7 cellular contexts compared by ENCODE assay signal in the genomic region with DNA sequence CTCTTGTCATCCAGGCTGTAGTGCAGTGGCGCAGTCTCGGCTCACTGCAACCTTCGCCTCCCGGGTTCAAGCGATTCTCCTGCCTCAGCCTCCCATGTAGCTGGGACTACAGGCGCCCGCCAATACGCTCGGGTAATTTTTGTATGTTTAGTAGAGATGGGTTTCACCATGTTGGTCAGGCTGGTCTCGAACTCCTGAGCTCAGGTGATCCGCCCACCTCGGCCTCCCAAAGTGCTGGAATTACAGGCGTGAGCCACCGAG. TPM values are rescaled to one million over a fixed set of nuclear protein-coding genes. Genes with fewer than 3 reads are reported as not detected.
DNase-seq lines count a peak whose midpoint lies in the region; ATAC-seq and TF ChIP-seq lines count a peak whose summit lies in the region.
"Not testable (repeated sequence)": the region's sequence is repeated elsewhere in the genome, so short reads cannot be mapped to it uniquely, and the experiment has no call there.

No MANE protein-coding gene starts in this region.

- WGBS in GM23248 (ENCODE audit: low coverage in 1 of 2, low lambda C conversion rate in 2 of 2, missing lambda C conversion rate in 2 of 2), 2 experiments, result 80 to 82% methylated on average over 14 of the region's 14 CpGs
- 95% methylated on average over 14 of the region's 14 CpGs for WGBS in smooth muscle cell (ENCODE audit: low lambda C conversion rate)

- H3K27ac ChIP-seq in GM23248, result peak overlapping the region; percentile 96
- H3K27ac ChIP-seq in Panc1 (ENCODE audit: low read length), result peak overlapping the region; percentile 73
- H3K27ac ChIP-seq in coronary artery, result peak overlapping the region; percentile 99 to 100
- H3K27ac ChIP-seq in right atrium auricular region, result peak overlapping the region; percentile 99
- H3K27ac ChIP-seq in naive thymus-derived CD4-positive, alpha-beta T cell (ENCODE audit: low read depth, low read length), result peak overlapping the region; percentile 98
- peak overlapping the region; percentile 85 for H3K27ac ChIP-seq in smooth muscle cell (ENCODE audit: low read depth)

- peak overlapping the region; percentile 95 for H3K27ac Mint-ChIP-seq in activated naive CD4-positive, alpha-beta T cell treated with anti-CD3 and anti-CD28 coated beads for 36 hours
- H3K27ac Mint-ChIP-seq in naive thymus-derived CD4-positive, alpha-beta T cell, result peak overlapping the region; percentile 98 to 100 (median 99)

- intact Hi-C loops in Panc1 (cut with micrococcal nuclease; ENCODE audit: unreplicated experiment), result not testable (repeated sequence)
- intact Hi-C loops in activated naive CD4-positive, alpha-beta T cell treated with anti-CD3 and anti-CD28 coated beads for 36 hours (cut with micrococcal nuclease), result loop anchor here (5.0 to 10.0 kb wide), 8 partner anchors 36 to 1068 kb away; partner anchors contain the start of genes CPLANE2, DDI2 and FHAD1
- intact Hi-C loops in naive thymus-derived CD4-positive, alpha-beta T cell (cut with micrococcal nuclease), result loop anchor here (5.0 to 10.0 kb wide), 2 partner anchors 219 to 1068 kb away; partner anchors contain the start of gene DDI2 (in 1 of the 2)

- POLR2A ChIA-PET in Panc1 (lab: Charles Lee), result interaction anchor here (1.0 kb wide), 1 partner anchor 11 kb away, joined by 5 read pairs; the partner anchor contains the start of gene SPEN
- POLR2A ChIA-PET in naive thymus-derived CD4-positive, alpha-beta T cell (lab: Charles Lee), result interaction anchor here (0.8 to 4.5 kb wide), 6 partner anchors 10 to 139 kb away, joined by 3 to 133 read pairs (median 4); partner anchors contain the start of genes SPEN and ZBTB17

- H3K4me2 ChIP-seq in GM23248 (ENCODE audit: unreplicated experiment) (peak overlapping the region; percentile 83), smooth muscle cell (peak overlapping the region; percentile 83)

- not testable (repeated sequence) for H3K36me3 ChIP-seq in GM23248 (ENCODE audit: low read depth); Panc1 (ENCODE audit: control insufficient read depth, insufficient read depth, low read length); right atrium auricular region; naive thymus-derived CD4-positive, alpha-beta T cell (ENCODE audit: control insufficient read depth in 2 of 3, insufficient read depth in 3 of 3, low read length in 3 of 3); smooth muscle cell (ENCODE audit: low read depth)

- not testable (repeated sequence) for ATAC-seq in Panc1; naive thymus-derived CD4-positive, alpha-beta T cell

- H3K79me2 ChIP-seq in GM23248 (ENCODE audit: insufficient read depth), result peaks cover 24% of the 10 kb centered on the region
- not testable (repeated sequence) for H3K79me2 ChIP-seq in smooth muscle cell (ENCODE audit: low read depth)

- not testable (repeated sequence) for TF ChIP-seq CTCF in Panc1 (IDR thresholded peaks at IDR 0.05); coronary artery (IDR thresholded peaks at IDR 0.05); right atrium auricular region (IDR thresholded peaks at IDR 0.05); smooth muscle cell (IDR thresholded peaks at IDR 0.05; ENCODE audit: borderline replicate concordance, insufficient read depth, poor library complexity, severe bottlenecking)

- in situ Hi-C loops in GM23248 (cut with MboI); Panc1 (cut with HindIII; ENCODE audit: low pct_unique_long_range_greater_than_20kb, low sequenced_read_pairs): not testable (repeated sequence)

- not testable (repeated sequence) for H3K4me1 ChIP-seq in GM23248 (ENCODE audit: insufficient read depth); smooth muscle cell (ENCODE audit: low read depth)
- H3K4me1 ChIP-seq in Panc1 (ENCODE audit: control insufficient read depth, insufficient read depth, low read length), result peaks cover 22% of the 10 kb centered on the region
- peaks cover 0 to 22% of the 10 kb centered on the region in 2 donors for H3K4me1 ChIP-seq in right atrium auricular region
- peaks cover 12 to 16% of the 10 kb centered on the region in 2 donors for H3K4me1 ChIP-seq in naive thymus-derived CD4-positive, alpha-beta T cell (ENCODE audit: control insufficient read depth in 2 of 2, insufficient read depth in 2 of 2, low read length in 2 of 2)

- not testable (repeated sequence) for H4K20me1 ChIP-seq in GM23248 (ENCODE audit: insufficient read depth); smooth muscle cell (ENCODE audit: low read depth)

- not testable (repeated sequence) for DNase-seq in GM23248; Panc1 (ENCODE audit: low read depth, low spot score); activated naive CD4-positive, alpha-beta T cell treated with anti-CD3 and anti-CD28 coated beads for 36 hours; coronary artery (ENCODE audit: low spot score); right atrium auricular region (ENCODE audit: low spot score); smooth muscle cell (lab: John Stamatoyannopoulos, UW; ENCODE audit: unreplicated experiment)
- peak in 3 of 9 donors; percentile 11 to 13 (median 12) for DNase-seq in naive thymus-derived CD4-positive, alpha-beta T cell

- peaks cover 27% of the 10 kb centered on the region for H3K4me1 Mint-ChIP-seq in activated naive CD4-positive, alpha-beta T cell treated with anti-CD3 and anti-CD28 coated beads for 36 hours (ENCODE audit: low read depth)
- H3K4me1 Mint-ChIP-seq in naive thymus-derived CD4-positive, alpha-beta T cell, result peaks cover 5 to 35% (median 24%) of the 10 kb centered on the region in 7 donors

- not testable (repeated sequence) for H3K36me3 Mint-ChIP-seq in activated naive CD4-positive, alpha-beta T cell treated with anti-CD3 and anti-CD28 coated beads for 36 hours (ENCODE audit: low read depth); naive thymus-derived CD4-positive, alpha-beta T cell

- peak overlapping the region; percentile 85 for H2AFZ ChIP-seq in GM23248
- not testable (repeated sequence) for H2AFZ ChIP-seq in smooth muscle cell (ENCODE audit: low read depth)

- CTCF ChIA-PET in Panc1 (lab: Charles Lee), result interaction anchor here (0.5 kb wide), 1 partner anchor 161 kb away, joined by 7 read pairs; no protein-coding TSS in a partner anchor
- CTCF ChIA-PET in activated naive CD4-positive, alpha-beta T cell treated with anti-CD3 and anti-CD28 coated beads for 36 hours (lab: Charles Lee); naive thymus-derived CD4-positive, alpha-beta T cell (lab: Charles Lee): not testable (repeated sequence)

- H3K4me3 ChIP-seq in GM23248 (peak overlapping the region; percentile 79), Panc1 (ENCODE audit: low read depth in 2 of 2, low read length in 2 of 2) (peak overlapping the region; percentile 65 to 91), coronary artery (peak overlapping the region; percentile 84), right atrium auricular region (peak overlapping the region; percentile 44 to 76), smooth muscle cell (peak overlapping the region; percentile 47)
- H3K4me3 ChIP-seq in naive thymus-derived CD4-positive, alpha-beta T cell (ENCODE audit: low read length), result peak overlapping the region; percentile 100

- TSS peak; percentile 93 for BruUV-seq in Panc1 (replicated peaks; lab: Mats Ljungman, UMichigan)

- not testable (repeated sequence) for H3K9me2 ChIP-seq in GM23248 (ENCODE audit: insufficient read depth)

- H3K9me3 Mint-ChIP-seq in activated naive CD4-positive, alpha-beta T cell treated with anti-CD3 and anti-CD28 coated beads for 36 hours; naive thymus-derived CD4-positive, alpha-beta T cell: not testable (repeated sequence)

- H3K27me3 ChIP-seq in GM23248 (replicated peaks; ENCODE audit: insufficient read depth); Panc1 (ENCODE audit: control insufficient read depth, insufficient read depth, low read length); right atrium auricular region; naive thymus-derived CD4-positive, alpha-beta T cell (ENCODE audit: control insufficient read depth in 2 of 2, insufficient read depth in 2 of 2, low read length in 2 of 2); smooth muscle cell (ENCODE audit: low read depth): not testable (repeated sequence)

- H3K4me3 Mint-ChIP-seq in activated naive CD4-positive, alpha-beta T cell treated with anti-CD3 and anti-CD28 coated beads for 36 hours, result peak overlapping the region; percentile 86
- H3K4me3 Mint-ChIP-seq in naive thymus-derived CD4-positive, alpha-beta T cell, result peak overlapping the region; percentile 88 to 100 (median 96)

- H3F3A ChIP-seq in GM23248 (ENCODE audit: insufficient read depth), result peaks cover 24% of the 10 kb centered on the region
- peaks cover 11% of the 10 kb centered on the region for H3F3A ChIP-seq in smooth muscle cell (ENCODE audit: low read depth)

- H3K27me3 Mint-ChIP-seq in activated naive CD4-positive, alpha-beta T cell treated with anti-CD3 and anti-CD28 coated beads for 36 hours (ENCODE audit: low read depth); naive thymus-derived CD4-positive, alpha-beta T cell: not testable (repeated sequence)

- not testable (repeated sequence) for H3K9me3 ChIP-seq in GM23248 (ENCODE audit: low read depth); Panc1 (ENCODE audit: control insufficient read depth, insufficient read depth, low read depth, low read length); right atrium auricular region; naive thymus-derived CD4-positive, alpha-beta T cell (ENCODE audit: control insufficient read depth in 2 of 3, low read length in 3 of 3); smooth muscle cell (replicated peaks; ENCODE audit: low read depth)

- H3K9ac ChIP-seq in GM23248, result peak overlapping the region; percentile 91
- not testable (repeated sequence) for H3K9ac ChIP-seq in smooth muscle cell (ENCODE audit: low read depth)

RNA-seq across cellular contexts. Expression of gene SPEN, which starts 11.1 kb away (rescaled TPM):
- total RNA-seq in GM23248 (2014; rRNA removed; shearing (Covaris generic)), result 12.5 and 16.5 TPM in 2 replicates
- polyA plus RNA-seq in GM23248 (2016; fragmentation: Nextera tagmentation; extraction: Ambion mirVana), result 16.7 and 17.2 TPM in 2 replicates
- 58.3 TPM for total RNA-seq in Panc1 (2021; ENCODE audit: unreplicated experiment)
- 36.5 TPM for polyA plus RNA-seq in Panc1 (2012; ENCODE audit: insufficient read length)
- 10 to 100 TPM; 30.7 to 33.7 TPM for total RNA-seq in activated naive CD4-positive, alpha-beta T cell treated with anti-CD3 and anti-CD28 coated beads for 36 hours
- total RNA-seq in right atrium auricular region, result 10 to 100 TPM; 25.0 to 32.9 TPM
- total RNA-seq in naive thymus-derived CD4-positive, alpha-beta T cell, result 10 to 100 TPM; 72.1 to 92.1 (median 82.9) TPM
- polyA plus RNA-seq in naive thymus-derived CD4-positive, alpha-beta T cell, result 10 to 100 TPM; 10.1 to 46.7 TPM
- total RNA-seq in smooth muscle cell, result 24.9 and 28.7 TPM in 2 replicates
- polyA plus RNA-seq in smooth muscle cell, result 10.6 and 20.0 TPM in 2 replicates

RNA-seq across cellular contexts. Expression of gene UQCRHL, which starts 29.0 kb away (rescaled TPM):
- 0.32 and 0.51 TPM in 2 replicates for total RNA-seq in GM23248 (2014; rRNA removed; shearing (Covaris generic))
- polyA plus RNA-seq in GM23248 (2016; fragmentation: Nextera tagmentation; extraction: Ambion mirVana), result 0.60 and 0.65 TPM in 2 replicates
- 2.6 TPM for total RNA-seq in Panc1 (2021; ENCODE audit: unreplicated experiment)
- polyA plus RNA-seq in Panc1 (2012; ENCODE audit: insufficient read length), result 2.3 TPM
- 1 to 10 TPM; 1.7 to 1.9 TPM for total RNA-seq in activated naive CD4-positive, alpha-beta T cell treated with anti-CD3 and anti-CD28 coated beads for 36 hours
- total RNA-seq in right atrium auricular region, result 1 to 10 TPM; 1.6 to 5.5 TPM
- total RNA-seq in naive thymus-derived CD4-positive, alpha-beta T cell, result 1 to 10 TPM in 3 of 5 experiments, under 1 TPM in 2; 0.69 to 1.9 (median 1.4) TPM
- polyA plus RNA-seq in naive thymus-derived CD4-positive, alpha-beta T cell, result 1 to 10 TPM in 1 of 2 donors, under 1 TPM in 1; 0.43 to 1.1 TPM
- total RNA-seq in smooth muscle cell, result 3.9 and 4.4 TPM in 2 replicates
- polyA plus RNA-seq in smooth muscle cell, result 1.1 and 1.6 TPM in 2 replicates

Comparison
In these comparisons a context has a peak if more than half of its experiments do, and no peak if none do; other contexts are left out.
1. H3K4me3 ChIP-seq: peak in every context shown above with its lines; median percentile 100 in naive thymus-derived CD4-positive, alpha-beta T cell; 84 in coronary artery; 79 in GM23248; 78 in Panc1; 60 in right atrium auricular region; 47 in smooth muscle cell.